In genomic region chr19:15589760-15590451, GRCh38 we compare ENCODE assay signal across 3 cellular contexts.
TF ChIP-seq lines count a peak whose summit lies in the region.

No MANE protein-coding gene starts in this region.

TF ChIP-seq in HEK293, 187 proteins besides CTCF, POLR2A, EP300 and RAD21:
- TF ChIP-seq EGR2 (tag by site-specific recombination; IDR thresholded peaks at IDR 0.05; ENCODE audit: low read depth) (peak; percentile 53; the same call in 1 of the 2 replicates), ZNF561 (tag by site-specific recombination; IDR thresholded peaks at IDR 0.05; ENCODE audit: borderline replicate concordance) (no peak), ZFHX2 (tag by site-specific recombination; conservative IDR thresholded peaks at IDR 0.05) (peak; percentile 59)

TF ChIP-seq in GM12878, 131 proteins besides CTCF, POLR2A, EP300 and RAD21:
- TF ChIP-seq PAX5 (IDR thresholded peaks at IDR 0.05; ENCODE audit: borderline replicate concordance, low read depth, low read length): no peak
- peak; percentile 79 for TF ChIP-seq BCL3 (IDR thresholded peaks at IDR 0.05; ENCODE audit: borderline replicate concordance, insufficient read depth, low read depth, low read length, poor library complexity, severe bottlenecking)

TF ChIP-seq in HepG2, 621 proteins besides CTCF, POLR2A, EP300 and RAD21:
- TF ChIP-seq ESRRA (CRISPR knock-in tag; IDR thresholded peaks at IDR 0.05; ENCODE audit: low read depth): peak; percentile 95
- TF ChIP-seq ZBTB40 (IDR thresholded peaks at IDR 0.05): no peak
- TF ChIP-seq ZBTB40 (CRISPR knock-in tag; IDR thresholded peaks at IDR 0.05): 0 out of 2 replicates have a peak, but pooled peaks have one; percentile 20
- peak; percentile 81 for TF ChIP-seq SKIL (CRISPR knock-in tag; IDR thresholded peaks at IDR 0.05; ENCODE audit: borderline replicate concordance)
- TF ChIP-seq FOXA3 (CRISPR knock-in tag; IDR thresholded peaks at IDR 0.05): no peak
- TF ChIP-seq GFI1 (CRISPR knock-in tag; IDR thresholded peaks at IDR 0.05; ENCODE audit: borderline replicate concordance): no peak
- TF ChIP-seq RXRA (CRISPR knock-in tag; IDR thresholded peaks at IDR 0.05): peak; percentile 89
- no peak for TF ChIP-seq ISX (CRISPR knock-in tag; conservative IDR thresholded peaks at IDR 0.05)
- TF ChIP-seq NR1H2 (CRISPR knock-in tag; IDR thresholded peaks at IDR 0.05; ENCODE audit: borderline replicate concordance, low read depth): 0 out of 2 replicates have a peak, but pooled peaks have one; percentile 44
- 0 out of 2 replicates have a peak, but pooled peaks have one; percentile 18 for TF ChIP-seq HDAC1 (CRISPR knock-in tag; IDR thresholded peaks at IDR 0.05)
- peak; percentile 47; the same call in 1 of the 2 replicates for TF ChIP-seq RXRB (CRISPR knock-in tag; IDR thresholded peaks at IDR 0.05; ENCODE audit: borderline replicate concordance)
- peak; percentile 64 to 80; a peak in 2 of 4 replicates for TF ChIP-seq NR2F1 (CRISPR knock-in tag; IDR thresholded peaks at IDR 0.05)
- TF ChIP-seq POGZ (CRISPR knock-in tag; IDR thresholded peaks at IDR 0.05): 0 out of 2 replicates have a peak, but pooled peaks have one; percentile 22
- TF ChIP-seq ZNF782 (CRISPR knock-in tag; IDR thresholded peaks at IDR 0.05; ENCODE audit: borderline replicate concordance): no peak
- TF ChIP-seq ZSCAN20 (CRISPR knock-in tag; IDR thresholded peaks at IDR 0.05; ENCODE audit: borderline replicate concordance): no peak
- TF ChIP-seq ETV6 (CRISPR knock-in tag; conservative IDR thresholded peaks at IDR 0.05): no peak
- TF ChIP-seq NR2C2 (CRISPR knock-in tag; IDR thresholded peaks at IDR 0.05; ENCODE audit: borderline replicate concordance): peak; percentile 79
- TF ChIP-seq SKI (IDR thresholded peaks at IDR 0.05; ENCODE audit: partially characterized antibody): peak; percentile 89
- peak; percentile 46; the same call in 1 of the 2 replicates for TF ChIP-seq SALL1 (CRISPR knock-in tag; IDR thresholded peaks at IDR 0.05)
- TF ChIP-seq NR2F6 (IDR thresholded peaks at IDR 0.05): peak; percentile 88
- peak; percentile 86 for TF ChIP-seq NR2F6 (CRISPR knock-in tag; IDR thresholded peaks at IDR 0.05)
- TF ChIP-seq NR2F2 (IDR thresholded peaks at IDR 0.05; ENCODE audit: borderline replicate concordance, low read depth): peak; percentile 84
- TF ChIP-seq BCL6 (CRISPR knock-in tag; IDR thresholded peaks at IDR 0.05): 0 out of 2 replicates have a peak, but pooled peaks have one; percentile 18
- TF ChIP-seq ZNF646 (CRISPR knock-in tag; IDR thresholded peaks at IDR 0.05): peak; percentile 86
- peak; percentile 91 for TF ChIP-seq RARA (CRISPR knock-in tag; IDR thresholded peaks at IDR 0.05)
- no peak for TF ChIP-seq ZNF383 (CRISPR knock-in tag; IDR thresholded peaks at IDR 0.05; ENCODE audit: borderline replicate concordance)
- TF ChIP-seq MIER3 (CRISPR knock-in tag; IDR thresholded peaks at IDR 0.05; ENCODE audit: borderline replicate concordance): no peak
- no peak for TF ChIP-seq KLF12 (CRISPR knock-in tag; IDR thresholded peaks at IDR 0.05; ENCODE audit: borderline replicate concordance)
- TF ChIP-seq TBL1XR1 (IDR thresholded peaks at IDR 0.05; ENCODE audit: borderline replicate concordance, low read length, partially characterized antibody): peak; percentile 39
- TF ChIP-seq ZBTB3 (CRISPR knock-in tag; IDR thresholded peaks at IDR 0.05; ENCODE audit: borderline replicate concordance, low read depth): peak; percentile 32; the same call in 1 of the 2 replicates
- TF ChIP-seq HNF4A (CRISPR knock-in tag; IDR thresholded peaks at IDR 0.05): peak; percentile 34
